ENCODE assay signal across 2 cellular contexts in the genomic region with DNA sequence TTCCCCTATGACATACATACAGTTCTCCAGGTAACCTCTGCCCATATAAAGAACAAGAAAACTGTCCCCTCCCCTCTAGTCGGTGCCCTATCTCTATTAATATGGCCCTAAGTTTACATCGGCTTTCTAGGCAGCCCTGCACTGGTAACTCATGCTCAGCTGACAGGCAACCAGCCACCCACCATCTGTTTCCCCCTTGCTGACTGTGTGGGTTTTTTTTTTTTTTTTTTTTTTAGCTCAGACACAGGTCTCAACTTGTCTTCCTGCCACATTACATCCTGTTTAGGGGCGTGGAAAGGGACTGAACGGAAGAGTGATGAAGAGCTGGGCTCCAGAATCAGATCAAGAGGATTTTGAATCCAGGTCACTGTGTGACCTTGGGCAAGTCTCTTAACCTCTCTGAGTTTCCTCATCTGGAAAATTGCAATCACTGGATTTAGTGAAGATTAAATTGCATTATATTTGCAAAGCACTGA.
TF ChIP-seq lines count a peak whose summit lies in the region.

No MANE protein-coding gene starts in this region.

TF ChIP-seq in SK-N-SH treated with all-trans-retinoic acid at 6 μM for 48 hours, 23 proteins besides CTCF, POLR2A, EP300 and RAD21:
- peak; percentile 99 for TF ChIP-seq ZNF70 (CRISPR knock-in tag; IDR thresholded peaks at IDR 0.05)
- no peak for TF ChIP-seq OSR1 (CRISPR knock-in tag; IDR thresholded peaks at IDR 0.05)

TF ChIP-seq in SK-N-SH, 30 proteins besides CTCF, POLR2A, EP300 and RAD21:
- no peak for TF ChIP-seq YY1 (IDR thresholded peaks at IDR 0.05; ENCODE audit: low read depth)
- TF ChIP-seq, protein P1, sequence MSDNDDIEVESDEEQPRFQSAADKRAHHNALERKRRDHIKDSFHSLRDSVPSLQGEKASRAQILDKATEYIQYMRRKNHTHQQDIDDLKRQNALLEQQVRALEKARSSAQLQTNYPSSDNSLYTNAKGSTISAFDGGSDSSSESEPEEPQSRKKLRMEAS (IDR thresholded peaks at IDR 0.05; ENCODE audit: low read depth) = no peak
- TF ChIP-seq, protein P2, sequence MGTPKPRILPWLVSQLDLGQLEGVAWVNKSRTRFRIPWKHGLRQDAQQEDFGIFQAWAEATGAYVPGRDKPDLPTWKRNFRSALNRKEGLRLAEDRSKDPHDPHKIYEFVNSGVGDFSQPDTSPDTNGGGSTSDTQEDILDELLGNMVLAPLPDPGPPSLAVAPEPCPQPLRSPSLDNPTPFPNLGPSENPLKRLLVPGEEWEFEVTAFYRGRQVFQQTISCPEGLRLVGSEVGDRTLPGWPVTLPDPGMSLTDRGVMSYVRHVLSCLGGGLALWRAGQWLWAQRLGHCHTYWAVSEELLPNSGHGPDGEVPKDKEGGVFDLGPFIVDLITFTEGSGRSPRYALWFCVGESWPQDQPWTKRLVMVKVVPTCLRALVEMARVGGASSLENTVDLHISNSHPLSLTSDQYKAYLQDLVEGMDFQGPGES (IDR thresholded peaks at IDR 0.05; ENCODE audit: low read depth, low read length) = no peak
- TF ChIP-seq TCF12 (IDR thresholded peaks at IDR 0.05) = no peak
- no peak for TF ChIP-seq NFIC (IDR thresholded peaks at IDR 0.05; ENCODE audit: borderline replicate concordance)
- TF ChIP-seq RCOR1 (IDR thresholded peaks at IDR 0.05; ENCODE audit: low read length) = no peak
- no peak for TF ChIP-seq TEAD4 (IDR thresholded peaks at IDR 0.05; ENCODE audit: borderline replicate concordance, insufficient read depth)
- no peak for TF ChIP-seq SMC3 (IDR thresholded peaks at IDR 0.05; ENCODE audit: low read depth, low read length)
- no peak for TF ChIP-seq TAF1 (IDR thresholded peaks at IDR 0.05; ENCODE audit: borderline replicate concordance, low read depth, low read length)
- no peak for TF ChIP-seq CHD2 (IDR thresholded peaks at IDR 0.05; ENCODE audit: low read length, partially characterized antibody)
- no peak for TF ChIP-seq JUND (IDR thresholded peaks at IDR 0.05)
- TF ChIP-seq GABPA (IDR thresholded peaks at IDR 0.05; ENCODE audit: low read depth) = no peak
- TF ChIP-seq EZH2phosphoT487 (IDR thresholded peaks at IDR 0.05; ENCODE audit: borderline replicate concordance, low read depth) = no peak
- no peak for TF ChIP-seq FOXM1 (IDR thresholded peaks at IDR 0.05; ENCODE audit: low read depth)
- TF ChIP-seq, protein P3, sequence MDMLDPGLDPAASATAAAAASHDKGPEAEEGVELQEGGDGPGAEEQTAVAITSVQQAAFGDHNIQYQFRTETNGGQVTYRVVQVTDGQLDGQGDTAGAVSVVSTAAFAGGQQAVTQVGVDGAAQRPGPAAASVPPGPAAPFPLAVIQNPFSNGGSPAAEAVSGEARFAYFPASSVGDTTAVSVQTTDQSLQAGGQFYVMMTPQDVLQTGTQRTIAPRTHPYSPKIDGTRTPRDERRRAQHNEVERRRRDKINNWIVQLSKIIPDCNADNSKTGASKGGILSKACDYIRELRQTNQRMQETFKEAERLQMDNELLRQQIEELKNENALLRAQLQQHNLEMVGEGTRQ (IDR thresholded peaks at IDR 0.05; ENCODE audit: borderline replicate concordance, low read depth, low read length) = no peak
- no peak for TF ChIP-seq GATA2 (CRISPR knock-in tag; IDR thresholded peaks at IDR 0.05)
TF ChIP-seq in SK-N-SH: peak in this region for 0.
